ENCODE assay signal across 15 cellular contexts in genomic region chr17:773467-774319, GRCh38. TPM values are rescaled to one million over a fixed set of nuclear protein-coding genes. Genes with fewer than 3 reads are reported as not detected.
DNase-seq lines count a peak whose midpoint lies in the region; ATAC-seq and TF ChIP-seq lines count a peak whose summit lies in the region.
"Had no signal": no experiment of that assay in that cellular context is flagged by ENCODE, and none has a peak within 500 bp of the region (broad histone marks: within the 10 kb centered on the region; RNA-seq: fewer than 3 reads in every experiment).

No MANE protein-coding gene starts in this region.

- H3K9me3 ChIP-seq in BLaER1: no peaks in the 10 kb centered on the region
- H3K9me3 ChIP-seq: Peyer's patch had no signal

- TF ChIP-seq CTCF in GM12865 (IDR thresholded peaks at IDR 0.05; ENCODE audit: insufficient read depth, low read depth, low read length, missing control alignments) (no peak), nephron progenitor cell (IDR thresholded peaks at IDR 0.05) (no peak)

- peaks cover 80% of the 10 kb centered on the region for H3K36me3 ChIP-seq in BLaER1

- peaks cover 24% of the 10 kb centered on the region for H3K4me1 Mint-ChIP-seq in activated T-helper 17 cell treated with anti-CD3 and anti-CD28 coated beads, Interleukin-2, amount 50 U/mL, for 72 hours
- H3K4me1 Mint-ChIP-seq in nephron progenitor cell: peaks cover 6% of the 10 kb centered on the region

- peaks cover 100% of the 10 kb centered on the region for H4K20me1 ChIP-seq in BLaER1

- H3K27me3 ChIP-seq in BLaER1: no peaks in the 10 kb centered on the region
- H3K27me3 ChIP-seq: Peyer's patch had no signal

- H3K27ac Mint-ChIP-seq in activated T-helper 17 cell treated with anti-CD3 and anti-CD28 coated beads, Interleukin-2, amount 50 U/mL, for 72 hours: peak overlapping the region; percentile 92
- H3K27ac Mint-ChIP-seq in nephron progenitor cell: peak overlapping the region; percentile 74
- H3K27ac Mint-ChIP-seq: activated CD4-positive, alpha-beta T cell treated with anti-CD3 and anti-CD28 coated beads, Interleukin-2, amount 10 ng/mL, durations not matched to agents 7 days and 5 days had no signal

- peak overlapping the region; percentile 77 for H3K4me2 ChIP-seq in BLaER1

- no peak overlapping the region for H3K4me3 ChIP-seq in BLaER1
- H3K4me3 ChIP-seq in GM12865 (ENCODE audit: low read depth, low read length): no peak overlapping the region
- H3K4me3 ChIP-seq: Peyer's patch had no signal

- no peaks in the 10 kb centered on the region for H3K27me3 Mint-ChIP-seq in activated T-helper 17 cell treated with anti-CD3 and anti-CD28 coated beads, Interleukin-2, amount 50 U/mL, for 72 hours
- no peaks in the 10 kb centered on the region for H3K27me3 Mint-ChIP-seq in nephron progenitor cell (ENCODE audit: low read depth, poor library complexity)
- H3K27me3 Mint-ChIP-seq: activated CD4-positive, alpha-beta T cell treated with anti-CD3 and anti-CD28 coated beads, Interleukin-2, amount 10 ng/mL, durations not matched to agents 7 days and 5 days; T-cell had no signal

- DNase-seq in GM12865 (ENCODE audit: low read depth) (peak; percentile 65), nephron progenitor cell (no peak), NCI-H345 (lab: John Stamatoyannopoulos, UW) (no peak), epidermal melanocyte (ENCODE audit: insufficient read length, low spot score) (no peak)
- DNase-seq: activated CD4-positive, alpha-beta T cell treated with anti-CD3 and anti-CD28 coated beads, Interleukin-2, amount 10 ng/mL, durations not matched to agents 7 days and 5 days; cerebellar nuclear complex; midbrain; NCI-H187 treated with DMSO at 0.1 percent for 48 hours; NCI-H526 treated with DMSO at 0.1 percent for 48 hours; Peyer's patch; T-cell had no signal

- H3K9me3 Mint-ChIP-seq in activated T-helper 17 cell treated with anti-CD3 and anti-CD28 coated beads, Interleukin-2, amount 50 U/mL, for 72 hours: no peaks in the 10 kb centered on the region
- no peaks in the 10 kb centered on the region for H3K9me3 Mint-ChIP-seq in nephron progenitor cell
- H3K9me3 Mint-ChIP-seq: activated CD4-positive, alpha-beta T cell treated with anti-CD3 and anti-CD28 coated beads, Interleukin-2, amount 10 ng/mL, durations not matched to agents 7 days and 5 days; T-cell had no signal

- ATAC-seq in activated T-helper 17 cell treated with anti-CD3 and anti-CD28 coated beads, Interleukin-2, amount 50 U/mL, for 72 hours (replicated peaks): peak; percentile 68
- ATAC-seq in GM21367 (IDR thresholded peaks at IDR 0.05; ENCODE audit: unreplicated experiment): no peak
- ATAC-seq: T-cell had no signal

- H3K27ac ChIP-seq in BLaER1: no peak overlapping the region
- H3K27ac ChIP-seq: parathyroid adenoma, Peyer's patch had no signal

- H3K4me3 Mint-ChIP-seq in activated T-helper 17 cell treated with anti-CD3 and anti-CD28 coated beads, Interleukin-2, amount 50 U/mL, for 72 hours: peak overlapping the region; percentile 73
- no peak overlapping the region for H3K4me3 Mint-ChIP-seq in nephron progenitor cell
- H3K4me3 Mint-ChIP-seq: activated CD4-positive, alpha-beta T cell treated with anti-CD3 and anti-CD28 coated beads, Interleukin-2, amount 10 ng/mL, durations not matched to agents 7 days and 5 days; T-cell had no signal

- no peak overlapping the region for H3K9ac ChIP-seq in BLaER1
- H3K9ac ChIP-seq: parathyroid adenoma had no signal

- peaks cover 99% of the 10 kb centered on the region for H3K36me3 Mint-ChIP-seq in activated T-helper 17 cell treated with anti-CD3 and anti-CD28 coated beads, Interleukin-2, amount 50 U/mL, for 72 hours (ENCODE audit: low read depth)
- H3K36me3 Mint-ChIP-seq in nephron progenitor cell (ENCODE audit: low read depth): peaks cover 90% of the 10 kb centered on the region

- peaks cover 47% of the 10 kb centered on the region for H3K4me1 ChIP-seq in BLaER1
- H3K4me1 ChIP-seq: parathyroid adenoma, Peyer's patch had no signal

RNA-seq across cellular contexts. Expression of gene GLOD4, which starts 8.4 kb away (rescaled TPM):
- total RNA-seq in activated T-helper 17 cell treated with anti-CD3 and anti-CD28 coated beads, Interleukin-2, amount 50 U/mL, for 72 hours: 10 to 100 TPM; 41.5 to 59.0 TPM

RNA-seq across cellular contexts. Expression of gene MRM3, which starts 8.5 kb away (rescaled TPM):
- total RNA-seq in activated T-helper 17 cell treated with anti-CD3 and anti-CD28 coated beads, Interleukin-2, amount 50 U/mL, for 72 hours: 10 to 100 TPM; 19.9 to 30.0 TPM

RNA-seq across cellular contexts. Expression of gene GEMIN4, which starts 21.6 kb away (rescaled TPM):
- 10 to 100 TPM; 40.7 to 54.4 TPM for total RNA-seq in activated T-helper 17 cell treated with anti-CD3 and anti-CD28 coated beads, Interleukin-2, amount 50 U/mL, for 72 hours

RNA-seq across cellular contexts. Expression of gene TLCD3A, which starts 41.3 kb away (rescaled TPM):
- 10 to 100 TPM; 15.0 to 22.0 TPM for total RNA-seq in activated T-helper 17 cell treated with anti-CD3 and anti-CD28 coated beads, Interleukin-2, amount 50 U/mL, for 72 hours

RNA-seq across cellular contexts. Expression of gene VPS53, which starts 59.1 kb away (rescaled TPM):
- 10 to 100 TPM; 38.3 to 53.3 TPM for total RNA-seq in activated T-helper 17 cell treated with anti-CD3 and anti-CD28 coated beads, Interleukin-2, amount 50 U/mL, for 72 hours
